8 cellular contexts compared by ENCODE assay signal in genomic region chr17:16352838-16353701, GRCh38. TPM values are rescaled to one million over a fixed set of nuclear protein-coding genes. Genes with fewer than 3 reads are reported as not detected.
DNase-seq lines count a peak whose midpoint lies in the region; ATAC-seq and TF ChIP-seq lines count a peak whose summit lies in the region.

Gene CENPV, minus strand, starts transcription at chr17:16353469. Its CDS starts 33 bp downstream, at chr17:16353436.

- RAD21 ChIA-PET in HCT116 (lab: Charles Lee; ENCODE audit: low non-redundant PET in 1 of 2, low total read pairs in 2 of 2, uncharacterized antibody in 2 of 2, unreplicated experiment in 2 of 2) = no interaction called here

- DNase-seq in HCT116 (ENCODE audit: low read depth, low spot score) = peak; percentile 41
- DNase-seq in NCI-H146 treated with DMSO at 0.1 percent for 48 hours (lab: John Stamatoyannopoulos, UW; ENCODE audit: unreplicated experiment) = peak; percentile 45
- peak; percentile 41 to 44 for DNase-seq in central memory CD8-positive, alpha-beta T cell (ENCODE audit: low spot score in 2 of 2)
- DNase-seq in left lobe of liver (ENCODE audit: low spot score) = peak; percentile 66
- DNase-seq in stimulated activated CD4-positive, alpha-beta T cell treated with anti-CD3 and anti-CD28 coated beads, Interleukin-4, amount 100 ng/mL, for 1 hour = peak; percentile 74

- peak within 1 kb of the TSS; percentile 89 for H3K27ac ChIP-seq in HCT116 (ENCODE audit: low read depth, low read length)

- H4K20me1 ChIP-seq in HCT116 (ENCODE audit: insufficient read depth) = peaks cover 4% of the 10 kb centered on the region; the same call in 1 of the 2 replicates

- peak within 1 kb of the TSS; percentile 97 for H3K9ac ChIP-seq in HCT116 (ENCODE audit: low read length)

- H3K36me3 ChIP-seq in HCT116 (ENCODE audit: control insufficient read depth in 1 of 2, insufficient read depth in 2 of 2, low read length in 2 of 2) = peaks cover 10 to 19% of the 10 kb centered on the region in 2 experiments; a peak in 3 of 4 replicates

- H3K9me3 ChIP-seq in HCT116 (ENCODE audit: control insufficient read depth in 1 of 2, insufficient read depth in 1 of 2, low read depth in 1 of 2, low read length in 2 of 2) = no peaks in the 10 kb centered on the region

- peaks cover 39% of the 10 kb centered on the region for H3K79me2 ChIP-seq in HCT116 (ENCODE audit: insufficient read depth, low read length)

- POLR2A ChIA-PET in HCT116 (lab: Charles Lee) = interaction anchor here (1.4 to 3.1 kb wide), 2 partner anchors 28 to 86 kb away, joined by 6 to 9 read pairs; partner anchors contain the start of gene UBB

- H3K9me2 ChIP-seq in HCT116 (ENCODE audit: insufficient read depth) = no peaks in the 10 kb centered on the region

- TF ChIP-seq CTCF in HCT116 (IDR thresholded peaks at IDR 0.05 in 2 of 3, conservative IDR thresholded peaks at IDR 0.05 in 1 of 3; ENCODE audit: borderline replicate concordance in 1 of 3, insufficient read depth in 1 of 3, low read depth in 2 of 3, low read length in 2 of 3) = no peak

- intact Hi-C loops in HCT116 (cut with micrococcal nuclease) = loop anchor here (5.0 kb wide), 1 partner anchor 66 kb away; no protein-coding TSS in a partner anchor

- no peaks in the 10 kb centered on the region for H3K27me3 Mint-ChIP-seq in central memory CD8-positive, alpha-beta T cell

- BruUV-seq in HCT116 (replicated peaks; lab: Mats Ljungman, UMichigan) = no TSS peak

- peaks cover 14% of the 10 kb centered on the region for H3K4me1 Mint-ChIP-seq in central memory CD8-positive, alpha-beta T cell

- H3K4me2 ChIP-seq in HCT116 (ENCODE audit: low read length) = peak within 1 kb of the TSS; percentile 92

- H3K4me3 Mint-ChIP-seq in central memory CD8-positive, alpha-beta T cell = peak within 1 kb of the TSS; percentile 85

- ATAC-seq in HCT116 (peak; percentile 87), left lobe of liver (peak; percentile 90), GM18520 (IDR thresholded peaks at IDR 0.05; ENCODE audit: unreplicated experiment) (no peak)
- peak; percentile 78 to 80 for ATAC-seq in activated CD4-positive, CD25-positive, alpha-beta regulatory T cell treated with anti-CD3 and anti-CD28 coated beads, Interleukin-2, amount 50 U/mL, for 24 hours
- peak; percentile 75 for ATAC-seq in central memory CD8-positive, alpha-beta T cell (replicated peaks; ENCODE audit: extremely low read depth, poor library complexity, severe bottlenecking)

- H3K36me3 Mint-ChIP-seq in central memory CD8-positive, alpha-beta T cell (ENCODE audit: insufficient read depth) = peaks cover 8% of the 10 kb centered on the region

- H3K9me3 Mint-ChIP-seq in central memory CD8-positive, alpha-beta T cell = no peaks in the 10 kb centered on the region

- peak within 1 kb of the TSS; percentile 67 for H3K27ac Mint-ChIP-seq in central memory CD8-positive, alpha-beta T cell (ENCODE audit: low read depth)

- H3K27me3 ChIP-seq in HCT116 (ENCODE audit: insufficient read depth, low read length) = no peaks in the 10 kb centered on the region

- peak within 1 kb of the TSS; percentile 98 for H2AFZ ChIP-seq in HCT116 (ENCODE audit: low read depth, low read length, poor library complexity, severe bottlenecking)

- peak; percentile 51 for TF ChIP-seq POLR2A in GM10847 (IDR thresholded peaks at IDR 0.05; ENCODE audit: extremely low read depth, insufficient read length)
- TF ChIP-seq POLR2A in HCT116 (IDR thresholded peaks at IDR 0.05; ENCODE audit: borderline replicate concordance, extremely low read depth, insufficient read depth, insufficient read length) = peak; percentile 70

- peak within 1 kb of the TSS; percentile 83 to 92 for H3K4me3 ChIP-seq in HCT116 (replicated peaks in 1 of 2; ENCODE audit: low read depth in 1 of 2, low read length in 2 of 2)

- no peak for TF ChIP-seq RAD21 in HCT116 (IDR thresholded peaks at IDR 0.05; ENCODE audit: low read depth)

- CTCF ChIA-PET in HCT116 (lab: Charles Lee) = interaction anchor here (0.9 to 4.3 kb wide), 3 partner anchors 9 to 13 kb away, joined by 3 to 31 read pairs (median 4); no protein-coding TSS in a partner anchor

- peaks cover 11 to 18% of the 10 kb centered on the region in 2 experiments for H3K4me1 ChIP-seq in HCT116 (ENCODE audit: control insufficient read depth in 1 of 2, insufficient read depth in 2 of 2, low read length in 2 of 2)

TF ChIP-seq in HCT116, 20 proteins besides CTCF, POLR2A, EP300 and RAD21:
- peak; percentile 0; the same call in 1 of the 2 replicates for TF ChIP-seq MAX (IDR thresholded peaks at IDR 0.05)
- peak; percentile 95 for TF ChIP-seq ZFX (IDR thresholded peaks at IDR 0.05)
- no peak for TF ChIP-seq EZH2 (IDR thresholded peaks at IDR 0.05)
- peak; percentile 66 for TF ChIP-seq POLR2AphosphoS5 (IDR thresholded peaks at IDR 0.05; ENCODE audit: low read depth, low read length)
- TF ChIP-seq EGR1 (IDR thresholded peaks at IDR 0.05; ENCODE audit: low read depth) = no peak
- peak; percentile 29; the same call in 1 of the 2 replicates for TF ChIP-seq SIN3A (IDR thresholded peaks at IDR 0.05; ENCODE audit: low read depth)

RNA-seq across cellular contexts. Expression of gene CENPV, which starts in this region (rescaled TPM):
- total RNA-seq in HCT116 (2021; ENCODE audit: unreplicated experiment) (84.7 TPM), left lobe of liver (22.8 TPM)
- polyA plus RNA-seq in HCT116 (2012) = 61.0 and 68.9 TPM in 2 replicates
